Comparison of ENCODE assay signal across 8 cellular contexts in the genomic region with DNA sequence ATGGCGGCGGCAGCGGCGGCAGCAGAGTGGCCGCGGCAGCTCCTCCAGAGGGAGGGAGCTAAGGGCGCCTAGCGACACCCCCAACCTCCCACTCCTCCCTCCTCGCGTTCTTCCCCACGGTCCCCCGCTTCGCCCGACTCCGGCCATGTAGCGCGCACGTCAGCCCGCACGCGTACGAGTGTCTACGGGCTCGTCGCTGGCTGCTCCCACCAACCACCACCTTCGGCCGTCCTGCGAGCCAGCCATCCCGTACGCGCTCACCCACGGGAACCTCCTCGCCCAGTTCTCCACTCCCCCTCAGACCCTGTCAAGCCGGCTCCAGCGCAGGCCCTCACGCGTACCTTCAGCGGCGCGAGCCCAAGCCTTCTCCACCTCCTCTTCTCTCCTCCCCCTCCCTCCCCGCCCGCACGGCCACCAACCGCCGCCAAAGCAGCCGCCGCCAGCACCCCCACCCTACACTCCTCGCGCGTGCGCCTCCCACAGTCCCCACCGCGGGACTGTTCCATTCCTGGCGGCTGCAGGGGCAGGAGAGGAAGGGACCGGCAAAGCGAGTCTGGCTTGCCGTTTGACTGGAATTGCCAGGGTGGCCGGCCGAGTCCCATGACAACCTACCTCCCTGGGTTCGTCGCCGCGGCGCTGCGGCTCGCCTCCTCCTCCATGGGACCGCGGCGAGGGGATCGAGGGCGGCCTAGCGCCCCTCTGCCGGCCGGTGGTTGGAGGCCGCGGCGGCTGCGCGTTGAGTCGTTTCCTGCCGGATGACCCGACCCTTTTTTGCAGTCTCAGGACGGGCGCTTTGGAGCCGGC. TPM values are rescaled to one million over a fixed set of nuclear protein-coding genes. Genes with fewer than 3 reads are reported as not detected.
DNase-seq lines count a peak whose midpoint lies in the region; TF ChIP-seq lines count a peak whose summit lies in the region.

Gene DAP3, plus strand, starts transcription at position 774 of the 804 bp plus-strand sequence. CDS start 20,689 bp downstream, outside the sequence.
A gene with protein sequence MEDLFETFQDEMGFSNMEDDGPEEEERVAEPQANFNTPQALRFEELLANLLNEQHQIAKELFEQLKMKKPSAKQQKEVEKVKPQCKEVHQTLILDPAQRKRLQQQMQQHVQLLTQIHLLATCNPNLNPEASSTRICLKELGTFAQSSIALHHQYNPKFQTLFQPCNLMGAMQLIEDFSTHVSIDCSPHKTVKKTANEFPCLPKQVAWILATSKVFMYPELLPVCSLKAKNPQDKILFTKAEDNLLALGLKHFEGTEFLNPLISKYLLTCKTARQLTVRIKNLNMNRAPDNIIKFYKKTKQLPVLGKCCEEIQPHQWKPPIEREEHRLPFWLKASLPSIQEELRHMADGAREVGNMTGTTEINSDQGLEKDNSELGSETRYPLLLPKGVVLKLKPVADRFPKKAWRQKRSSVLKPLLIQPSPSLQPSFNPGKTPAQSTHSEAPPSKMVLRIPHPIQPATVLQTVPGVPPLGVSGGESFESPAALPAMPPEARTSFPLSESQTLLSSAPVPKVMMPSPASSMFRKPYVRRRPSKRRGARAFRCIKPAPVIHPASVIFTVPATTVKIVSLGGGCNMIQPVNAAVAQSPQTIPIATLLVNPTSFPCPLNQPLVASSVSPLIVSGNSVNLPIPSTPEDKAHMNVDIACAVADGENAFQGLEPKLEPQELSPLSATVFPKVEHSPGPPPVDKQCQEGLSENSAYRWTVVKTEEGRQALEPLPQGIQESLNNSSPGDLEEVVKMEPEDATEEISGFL (minus strand): TSS at position 457 of the 804 bp plus-strand sequence. CDS start 8,338 bp downstream, outside the sequence.

- DNase-seq in CMK (ENCODE audit: low read depth) (peak; percentile 75), GM20000 (ENCODE audit: low spot score) (peak; percentile 95), HT-29 (ENCODE audit: low spot score) (peak; percentile 93), NOMO-1 (lab: John Stamatoyannopoulos, UW; ENCODE audit: unreplicated experiment in 2 of 2) (peak; percentile 81 to 89), lung microvascular endothelial cell (ENCODE audit: low read depth in 2 of 2) (peak; percentile 92 to 95)
- DNase-seq in activated CD8-positive, alpha-beta memory T cell treated with anti-CD3 and anti-CD28 coated beads for 24 hours, result peak; percentile 98
- peak; percentile 86 for DNase-seq in effector CD4-positive, alpha-beta T cell
- peak; percentile 84 to 90 (median 84) for DNase-seq in stimulated activated CD4-positive, alpha-beta T cell treated with anti-CD3 and anti-CD28 coated beads, TNF-alpha, amount 100 ng/mL, for 24 hours (ENCODE audit: low read depth in 3 of 3)

- TF ChIP-seq CTCF in GM20000 (IDR thresholded peaks at IDR 0.05; ENCODE audit: extremely low read depth, missing control alignments), result no peak

RNA-seq across cellular contexts. Expression of gene DAP3, which starts in this region (rescaled TPM):
- total RNA-seq in HT-29 (2014; rRNA removed; shearing (Covaris generic)), result 58.5 and 77.3 TPM in 2 replicates
- 31.2 TPM in 2 replicates for total RNA-seq in lung microvascular endothelial cell

RNA-seq across cellular contexts. Expression of the second gene that starts in this region (rescaled TPM):
- 24.6 and 24.8 TPM in 2 replicates for total RNA-seq in HT-29 (2014; rRNA removed; shearing (Covaris generic))
- total RNA-seq in lung microvascular endothelial cell, result 21.8 and 85.3 TPM in 2 replicates

Comparison
In these comparisons a context has a peak if more than half of its experiments do, and no peak if none do; other contexts are left out.
1. Peak in every context shown above with its lines: DNase-seq.